Comparison of ENCODE assay signal across 1 cellular context in the genomic region with DNA sequence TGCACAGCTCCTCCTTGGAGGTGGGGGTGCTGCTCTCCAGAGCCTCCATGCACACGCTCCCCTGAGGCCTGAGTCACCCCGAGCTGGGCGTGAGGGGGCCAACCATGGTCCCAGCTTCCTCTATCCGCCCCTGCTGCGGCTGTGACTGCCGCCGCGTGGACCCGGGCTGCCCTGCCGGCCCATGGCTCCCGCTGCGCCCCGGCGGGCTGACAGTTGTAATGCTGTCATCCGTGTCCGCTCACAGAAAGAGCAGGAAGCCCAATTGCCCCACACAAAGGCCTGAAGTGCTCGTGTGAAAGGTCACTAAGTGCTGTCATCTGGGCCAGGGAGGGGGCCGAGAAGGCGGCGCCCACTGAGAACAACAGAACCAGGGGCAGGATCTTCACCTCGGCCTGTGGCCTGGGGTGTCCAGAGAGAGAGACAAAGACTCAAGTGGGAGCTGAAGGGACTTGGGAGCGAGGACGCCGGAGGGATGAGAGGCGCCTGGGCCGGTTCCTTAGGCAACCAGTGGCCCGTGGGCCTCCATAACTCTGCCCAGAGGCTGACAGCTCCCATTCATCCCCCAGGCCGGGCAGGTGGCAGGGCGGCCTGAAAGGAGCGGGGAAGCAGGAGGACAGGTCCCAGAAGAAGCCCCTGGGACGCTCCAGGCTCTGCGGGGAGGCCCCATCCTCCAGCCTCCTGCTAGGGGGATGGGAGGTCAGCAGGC.
TF ChIP-seq lines count a peak whose summit lies in the region.

No MANE protein-coding gene starts in this region.

TF ChIP-seq in H1, 55 proteins besides CTCF, POLR2A, EP300 and RAD21:
- TF ChIP-seq CREB1 (IDR thresholded peaks at IDR 0.05) (no peak), TEAD4 (IDR thresholded peaks at IDR 0.05; ENCODE audit: low read depth, low read length) (no peak), TAF7 (optimal IDR thresholded peaks at IDR 0.05; ENCODE audit: borderline replicate concordance, low read depth, low read length) (no peak), ZNF274 (IDR thresholded peaks at IDR 0.05; ENCODE audit: borderline replicate concordance, extremely low read depth, low read length) (no peak), FOSL1 (IDR thresholded peaks at IDR 0.05; ENCODE audit: insufficient read depth, low read depth, low read length) (no peak), CEBPB (IDR thresholded peaks at IDR 0.05; ENCODE audit: low read depth, low read length) (no peak), CHD2 (IDR thresholded peaks at IDR 0.05; ENCODE audit: low read length) (no peak), KDM5A (IDR thresholded peaks at IDR 0.05; ENCODE audit: low read length) (no peak), ASH2L (IDR thresholded peaks at IDR 0.05; ENCODE audit: low read length) (no peak), USF2 (IDR thresholded peaks at IDR 0.05; ENCODE audit: low read length) (no peak), SIX5 (IDR thresholded peaks at IDR 0.05; ENCODE audit: low read depth, low read length) (no peak), EZH2 (IDR thresholded peaks at IDR 0.05; ENCODE audit: low read depth, low read length, severe bottlenecking) (no peak), GTF2F1 (IDR thresholded peaks at IDR 0.05; ENCODE audit: borderline replicate concordance, low read depth, low read length) (no peak), JUND (IDR thresholded peaks at IDR 0.05; ENCODE audit: low read length) (no peak), NANOG (IDR thresholded peaks at IDR 0.05; ENCODE audit: insufficient read depth, low read depth, low read length, poor library complexity, severe bottlenecking) (no peak), NRF1 (IDR thresholded peaks at IDR 0.05; ENCODE audit: low read depth, low read length) (no peak), SIRT6 (IDR thresholded peaks at IDR 0.05; ENCODE audit: low read length) (no peak), CHD1 (IDR thresholded peaks at IDR 0.05; ENCODE audit: low read depth, low read length) (no peak)
- TF ChIP-seq, protein P1, sequence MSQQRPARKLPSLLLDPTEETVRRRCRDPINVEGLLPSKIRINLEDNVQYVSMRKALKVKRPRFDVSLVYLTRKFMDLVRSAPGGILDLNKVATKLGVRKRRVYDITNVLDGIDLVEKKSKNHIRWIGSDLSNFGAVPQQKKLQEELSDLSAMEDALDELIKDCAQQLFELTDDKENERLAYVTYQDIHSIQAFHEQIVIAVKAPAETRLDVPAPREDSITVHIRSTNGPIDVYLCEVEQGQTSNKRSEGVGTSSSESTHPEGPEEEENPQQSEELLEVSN (IDR thresholded peaks at IDR 0.05) = no peak
